In the genomic region with DNA sequence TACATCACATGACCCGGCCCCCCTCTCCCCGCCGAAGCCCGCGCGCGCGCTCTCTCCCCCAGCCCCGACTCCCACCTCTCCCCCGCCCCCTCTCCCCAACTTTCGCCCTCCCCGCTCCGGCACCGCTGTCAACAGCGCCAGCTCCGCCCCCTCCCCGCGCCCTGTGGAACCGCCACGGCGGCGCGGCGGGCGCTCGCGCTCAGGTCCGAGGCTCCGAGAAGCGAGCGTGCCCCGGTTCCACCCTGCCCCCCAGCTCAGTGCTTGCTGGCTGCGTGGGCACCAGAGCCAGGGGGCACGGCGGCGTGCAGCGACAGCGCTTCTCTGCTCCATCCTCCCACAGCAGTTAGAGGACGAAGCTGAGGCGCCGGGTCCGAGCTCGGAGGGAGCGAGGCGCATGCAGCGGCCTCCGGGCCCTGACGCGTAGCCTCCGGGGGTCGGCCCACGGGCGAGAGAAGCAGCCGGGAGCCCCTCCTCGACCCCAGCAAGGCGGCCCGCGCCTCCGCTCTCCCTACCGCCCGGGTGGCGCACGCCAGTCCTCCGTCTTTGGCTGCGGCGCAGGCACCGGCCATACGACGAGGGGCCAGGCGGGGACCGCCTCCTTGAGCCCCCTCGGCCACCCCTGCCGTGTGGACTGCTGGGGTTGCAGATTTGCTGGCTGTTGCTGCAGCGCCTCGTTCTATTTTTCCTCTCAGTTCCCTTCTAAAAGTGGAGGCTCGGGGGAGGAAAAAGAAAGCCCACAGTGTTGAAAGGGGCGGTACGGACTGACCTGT, we compare ENCODE assay signal across 1 cellular context.
TF ChIP-seq lines count a peak whose summit lies in the region.

No MANE protein-coding gene starts in this region.

TF ChIP-seq in K562, 482 proteins besides CTCF, POLR2A, EP300 and RAD21 (continued from another document and continues in another):
- TF ChIP-seq ZNF592 (IDR thresholded peaks at IDR 0.05) (no peak), ZZZ3 (IDR thresholded peaks at IDR 0.05) (no peak), MECOM (CRISPR knock-in tag; IDR thresholded peaks at IDR 0.05) (no peak), YY1 (IDR thresholded peaks at IDR 0.05; ENCODE audit: borderline replicate concordance in 1 of 3, control insufficient read depth in 1 of 3, extremely low read depth in 1 of 3, insufficient read depth in 3 of 3, insufficient read length in 1 of 3, insufficient replicate concordance in 2 of 3, low read depth in 1 of 3, low read length in 2 of 3) (peak in 1 of 3 experiments; percentile 13), ZNF354B (CRISPR knock-in tag; IDR thresholded peaks at IDR 0.05) (no peak), ZFP1 (CRISPR knock-in tag; IDR thresholded peaks at IDR 0.05) (no peak), GTF2A2 (tag; IDR thresholded peaks at IDR 0.05) (no peak), HLTF (IDR thresholded peaks at IDR 0.05) (no peak), ETV5 (CRISPR knock-in tag; IDR thresholded peaks at IDR 0.05; ENCODE audit: low read depth) (peak; percentile 2; the same call in 1 of the 2 replicates), NFE2L1 (tag; IDR thresholded peaks at IDR 0.05; ENCODE audit: borderline replicate concordance, low read depth) (no peak), ZKSCAN3 (CRISPR knock-in tag; IDR thresholded peaks at IDR 0.05) (no peak), HOMEZ (CRISPR knock-in tag; IDR thresholded peaks at IDR 0.05) (no peak), PHF8 (IDR thresholded peaks at IDR 0.05; ENCODE audit: borderline replicate concordance, low read length) (peak; percentile 48; the same call in 1 of the 2 replicates), TBP (optimal IDR thresholded peaks at IDR 0.05; ENCODE audit: low read depth, low read length) (peak; percentile 5), MEF2A (IDR thresholded peaks at IDR 0.05; ENCODE audit: control insufficient read depth, low read depth, low read length) (no peak), STAG1 (CRISPR knock-in tag; IDR thresholded peaks at IDR 0.05; ENCODE audit: borderline replicate concordance) (no peak), GTF2E2 (tag; IDR thresholded peaks at IDR 0.05) (no peak), RNF2 (IDR thresholded peaks at IDR 0.05) (no peak), ARID2 (IDR thresholded peaks at IDR 0.05) (no peak), PHB2 (IDR thresholded peaks at IDR 0.05; ENCODE audit: low read depth) (no peak), KLF13 (tag; IDR thresholded peaks at IDR 0.05; ENCODE audit: borderline replicate concordance, low read depth) (no peak), ZBTB7A (IDR thresholded peaks at IDR 0.05; ENCODE audit: borderline replicate concordance, control insufficient read depth, low read depth, low read length) (peak; percentile 3; the same call in 1 of the 2 replicates), ETV6 (IDR thresholded peaks at IDR 0.05; ENCODE audit: borderline replicate concordance in 1 of 2, low read depth in 2 of 2, low read length in 1 of 2) (no peak), ETV6 (CRISPR knock-in tag; IDR thresholded peaks at IDR 0.05; ENCODE audit: borderline replicate concordance) (no peak), CTBP1 (IDR thresholded peaks at IDR 0.05; ENCODE audit: borderline replicate concordance) (no peak; the same call in 1 of the 2 replicates), RBM39 (optimal IDR thresholded peaks at IDR 0.05; ENCODE audit: low read depth, low read length) (no peak), ETS2 (tag; IDR thresholded peaks at IDR 0.05; ENCODE audit: borderline replicate concordance, poor library complexity, severe bottlenecking) (no peak), HNRNPUL1 (IDR thresholded peaks at IDR 0.05; ENCODE audit: low read length) (no peak), POU5F1 (IDR thresholded peaks at IDR 0.05; ENCODE audit: borderline replicate concordance, low read depth, low read length, partially characterized antibody) (no peak), ZKSCAN8 (CRISPR knock-in tag; IDR thresholded peaks at IDR 0.05) (no peak), HDAC1 (IDR thresholded peaks at IDR 0.05) (peak in 1 of 2 experiments; percentile 36; a peak in 1 of 4 replicates), MIER1 (IDR thresholded peaks at IDR 0.05; ENCODE audit: low read depth) (no peak), TEAD4 (IDR thresholded peaks at IDR 0.05; ENCODE audit: low read length) (no peak), TEAD4 (CRISPR knock-in tag; IDR thresholded peaks at IDR 0.05; ENCODE audit: borderline replicate concordance) (no peak), SIN3A (IDR thresholded peaks at IDR 0.05; ENCODE audit: borderline replicate concordance in 2 of 2, control insufficient read depth in 1 of 2, low read depth in 2 of 2, low read length in 2 of 2) (no peak), NR1H2 (CRISPR knock-in tag; IDR thresholded peaks at IDR 0.05) (no peak), POLR2AphosphoS5 (IDR thresholded peaks at IDR 0.05; ENCODE audit: control insufficient read depth, insufficient read depth, low read depth, low read length) (peak; percentile 23; the same call in 1 of the 2 replicates), NEUROD1 (IDR thresholded peaks at IDR 0.05; ENCODE audit: borderline replicate concordance, low read depth, low read length, partially characterized antibody) (no peak), FOSL1 (tag; conservative IDR thresholded peaks at IDR 0.05) (no peak), GMEB1 (CRISPR knock-in tag; IDR thresholded peaks at IDR 0.05) (no peak), E2F1 (CRISPR knock-in tag; IDR thresholded peaks at IDR 0.05) (no peak), PCBP2 (IDR thresholded peaks at IDR 0.05; ENCODE audit: low read depth, low read length, poor library complexity, severe bottlenecking) (no peak), RFX5 (IDR thresholded peaks at IDR 0.05; ENCODE audit: low read depth, low read length) (no peak), ERF (CRISPR knock-in tag; IDR thresholded peaks at IDR 0.05) (no peak), PRPF4 (IDR thresholded peaks at IDR 0.05; ENCODE audit: insufficient read depth, low read depth, low read length, poor library complexity, severe bottlenecking) (no peak), EZH2 (IDR thresholded peaks at IDR 0.05; ENCODE audit: borderline replicate concordance, low read depth, low read length) (no peak), CBX5 (IDR thresholded peaks at IDR 0.05; ENCODE audit: borderline replicate concordance, low read depth) (no peak), NFATC3 (IDR thresholded peaks at IDR 0.05) (no peak), HDAC6 (IDR thresholded peaks at IDR 0.05; ENCODE audit: low read depth, low read length) (no peak), SPI1 (IDR thresholded peaks at IDR 0.05; ENCODE audit: borderline replicate concordance, low read depth, low read length) (no peak), BRCA1 (IDR thresholded peaks at IDR 0.05) (no peak), BRCA1 (CRISPR knock-in tag; IDR thresholded peaks at IDR 0.05) (no peak), ZNF174 (CRISPR knock-in tag; IDR thresholded peaks at IDR 0.05) (no peak)
- TF ChIP-seq, protein P1, sequence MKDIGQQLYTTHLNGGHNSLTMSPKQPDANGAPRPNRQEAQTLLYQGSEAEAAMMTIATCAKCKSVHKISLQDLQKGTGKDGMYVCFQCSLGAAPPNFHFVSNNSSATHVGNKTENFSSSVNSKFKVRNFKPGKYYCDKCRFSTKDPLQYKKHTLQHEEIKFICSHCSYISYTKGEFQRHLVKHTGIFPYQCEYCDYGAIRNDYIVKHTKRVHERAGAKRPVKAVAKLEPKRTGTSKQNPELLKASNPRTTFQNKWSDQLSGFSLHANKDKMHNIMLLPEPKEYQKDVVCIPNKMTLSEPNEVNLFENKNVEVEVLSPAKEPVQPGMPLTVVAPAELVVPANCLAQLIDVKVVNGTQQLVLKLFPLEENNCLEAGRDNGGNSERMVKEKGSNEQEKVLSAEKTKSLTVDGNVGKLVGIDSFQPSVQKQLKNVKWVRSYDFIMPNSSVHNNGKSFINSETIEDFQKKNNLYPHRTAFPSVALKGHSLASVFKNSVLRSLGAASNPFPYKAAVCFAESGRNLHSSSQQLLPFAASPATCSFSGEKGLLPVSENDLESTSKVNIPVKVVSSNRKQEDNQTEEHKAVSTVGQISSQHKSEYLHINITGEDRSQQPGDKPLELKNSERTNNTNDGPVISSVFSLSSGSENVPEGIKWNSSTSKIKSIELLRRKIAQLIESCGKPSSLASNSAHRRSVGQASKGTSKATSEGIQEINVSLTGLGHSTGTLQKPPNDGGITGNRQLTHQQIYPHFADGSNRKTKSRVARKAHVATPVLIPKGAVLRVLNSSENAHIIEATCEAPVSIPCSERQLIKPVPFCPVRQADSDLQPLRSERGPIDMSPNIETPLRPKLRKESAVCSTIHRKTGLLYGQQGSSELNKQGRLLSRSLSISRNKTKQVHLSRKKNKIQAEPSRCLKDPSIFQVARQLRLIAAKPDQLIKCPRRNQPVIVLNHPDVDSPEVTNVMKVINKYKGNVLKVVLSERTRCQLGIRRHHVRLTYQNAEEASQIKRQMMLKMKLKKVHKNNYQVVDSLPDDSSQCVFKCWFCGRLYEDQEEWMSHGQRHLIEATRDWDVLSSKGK (CRISPR knock-in tag; IDR thresholded peaks at IDR 0.05), result no peak
- TF ChIP-seq, protein P2, sequence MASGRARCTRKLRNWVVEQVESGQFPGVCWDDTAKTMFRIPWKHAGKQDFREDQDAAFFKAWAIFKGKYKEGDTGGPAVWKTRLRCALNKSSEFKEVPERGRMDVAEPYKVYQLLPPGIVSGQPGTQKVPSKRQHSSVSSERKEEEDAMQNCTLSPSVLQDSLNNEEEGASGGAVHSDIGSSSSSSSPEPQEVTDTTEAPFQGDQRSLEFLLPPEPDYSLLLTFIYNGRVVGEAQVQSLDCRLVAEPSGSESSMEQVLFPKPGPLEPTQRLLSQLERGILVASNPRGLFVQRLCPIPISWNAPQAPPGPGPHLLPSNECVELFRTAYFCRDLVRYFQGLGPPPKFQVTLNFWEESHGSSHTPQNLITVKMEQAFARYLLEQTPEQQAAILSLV (tag; IDR thresholded peaks at IDR 0.05), result no peak
